Comparison of ENCODE assay signal across 1 cellular context in genomic region chr14:105414456-105415371, GRCh38.
TF ChIP-seq lines count a peak whose summit lies in the region.

No MANE protein-coding gene starts in this region.

TF ChIP-seq in HepG2, 621 proteins besides CTCF, POLR2A, EP300 and RAD21 (continued from another document and continues in another):
- TF ChIP-seq GZF1 (CRISPR knock-in tag; IDR thresholded peaks at IDR 0.05) (no peak), NFIC (IDR thresholded peaks at IDR 0.05; ENCODE audit: low read length) (no peak), ZFP36 (IDR thresholded peaks at IDR 0.05; ENCODE audit: borderline replicate concordance, low read depth, low read length, partially characterized antibody) (no peak), MLLT10 (CRISPR knock-in tag; IDR thresholded peaks at IDR 0.05) (no peak), ZNF746 (CRISPR knock-in tag; IDR thresholded peaks at IDR 0.05) (no peak), AGO2 (optimal IDR thresholded peaks at IDR 0.05; ENCODE audit: low read depth, low read length) (peak; percentile 63), ZNF460 (CRISPR knock-in tag; IDR thresholded peaks at IDR 0.05; ENCODE audit: borderline replicate concordance) (no peak), ZBTB39 (CRISPR knock-in tag; IDR thresholded peaks at IDR 0.05) (no peak), TEAD3 (CRISPR knock-in tag; optimal IDR thresholded peaks at IDR 0.05; ENCODE audit: borderline replicate concordance) (no peak), ZBTB10 (CRISPR knock-in tag; IDR thresholded peaks at IDR 0.05; ENCODE audit: borderline replicate concordance) (no peak), ZNF788 (CRISPR knock-in tag; IDR thresholded peaks at IDR 0.05; ENCODE audit: borderline replicate concordance) (peak; percentile 40; the same call in 1 of the 2 replicates), MAFF (IDR thresholded peaks at IDR 0.05; ENCODE audit: low read depth, low read length) (no peak), PHF8 (CRISPR knock-in tag; IDR thresholded peaks at IDR 0.05) (0 out of 2 replicates have a peak, but pooled peaks have one; percentile 30), AHDC1 (CRISPR knock-in tag; IDR thresholded peaks at IDR 0.05; ENCODE audit: borderline replicate concordance) (no peak), THAP11 (CRISPR knock-in tag; IDR thresholded peaks at IDR 0.05) (peak; percentile 96), ZNF574 (CRISPR knock-in tag; IDR thresholded peaks at IDR 0.05) (peak; percentile 70), PRMT3 (CRISPR knock-in tag; IDR thresholded peaks at IDR 0.05; ENCODE audit: borderline replicate concordance, low read depth) (no peak), ZNF24 (IDR thresholded peaks at IDR 0.05) (no peak), SOX5 (CRISPR knock-in tag; IDR thresholded peaks at IDR 0.05; ENCODE audit: borderline replicate concordance) (no peak), PTBP1 (IDR thresholded peaks at IDR 0.05; ENCODE audit: low read depth, low read length, poor library complexity, severe bottlenecking) (no peak), ARID3A (IDR thresholded peaks at IDR 0.05; ENCODE audit: low read depth, low read length) (no peak), SOX13 (IDR thresholded peaks at IDR 0.05) (no peak), SOX13 (CRISPR knock-in tag; conservative IDR thresholded peaks at IDR 0.05 in 1 of 2, IDR thresholded peaks at IDR 0.05 in 1 of 2) (no peak), DRAP1 (CRISPR knock-in tag; IDR thresholded peaks at IDR 0.05) (no peak), CHD2 (IDR thresholded peaks at IDR 0.05; ENCODE audit: low read depth, low read length) (no peak), TIGD3 (CRISPR knock-in tag; IDR thresholded peaks at IDR 0.05; ENCODE audit: borderline replicate concordance) (no peak), ZNF850 (CRISPR knock-in tag; conservative IDR thresholded peaks at IDR 0.05) (no peak), AHR (CRISPR knock-in tag; IDR thresholded peaks at IDR 0.05) (no peak)
- TF ChIP-seq, protein P1, sequence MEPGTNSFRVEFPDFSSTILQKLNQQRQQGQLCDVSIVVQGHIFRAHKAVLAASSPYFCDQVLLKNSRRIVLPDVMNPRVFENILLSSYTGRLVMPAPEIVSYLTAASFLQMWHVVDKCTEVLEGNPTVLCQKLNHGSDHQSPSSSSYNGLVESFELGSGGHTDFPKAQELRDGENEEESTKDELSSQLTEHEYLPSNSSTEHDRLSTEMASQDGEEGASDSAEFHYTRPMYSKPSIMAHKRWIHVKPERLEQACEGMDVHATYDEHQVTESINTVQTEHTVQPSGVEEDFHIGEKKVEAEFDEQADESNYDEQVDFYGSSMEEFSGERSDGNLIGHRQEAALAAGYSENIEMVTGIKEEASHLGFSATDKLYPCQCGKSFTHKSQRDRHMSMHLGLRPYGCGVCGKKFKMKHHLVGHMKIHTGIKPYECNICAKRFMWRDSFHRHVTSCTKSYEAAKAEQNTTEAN (CRISPR knock-in tag; conservative IDR thresholded peaks at IDR 0.05) = peak; percentile 34; the same call in 1 of the 2 replicates
- TF ChIP-seq, protein P2, sequence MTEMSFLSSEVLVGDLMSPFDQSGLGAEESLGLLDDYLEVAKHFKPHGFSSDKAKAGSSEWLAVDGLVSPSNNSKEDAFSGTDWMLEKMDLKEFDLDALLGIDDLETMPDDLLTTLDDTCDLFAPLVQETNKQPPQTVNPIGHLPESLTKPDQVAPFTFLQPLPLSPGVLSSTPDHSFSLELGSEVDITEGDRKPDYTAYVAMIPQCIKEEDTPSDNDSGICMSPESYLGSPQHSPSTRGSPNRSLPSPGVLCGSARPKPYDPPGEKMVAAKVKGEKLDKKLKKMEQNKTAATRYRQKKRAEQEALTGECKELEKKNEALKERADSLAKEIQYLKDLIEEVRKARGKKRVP (CRISPR knock-in tag; IDR thresholded peaks at IDR 0.05) = no peak
- TF ChIP-seq, protein P3, sequence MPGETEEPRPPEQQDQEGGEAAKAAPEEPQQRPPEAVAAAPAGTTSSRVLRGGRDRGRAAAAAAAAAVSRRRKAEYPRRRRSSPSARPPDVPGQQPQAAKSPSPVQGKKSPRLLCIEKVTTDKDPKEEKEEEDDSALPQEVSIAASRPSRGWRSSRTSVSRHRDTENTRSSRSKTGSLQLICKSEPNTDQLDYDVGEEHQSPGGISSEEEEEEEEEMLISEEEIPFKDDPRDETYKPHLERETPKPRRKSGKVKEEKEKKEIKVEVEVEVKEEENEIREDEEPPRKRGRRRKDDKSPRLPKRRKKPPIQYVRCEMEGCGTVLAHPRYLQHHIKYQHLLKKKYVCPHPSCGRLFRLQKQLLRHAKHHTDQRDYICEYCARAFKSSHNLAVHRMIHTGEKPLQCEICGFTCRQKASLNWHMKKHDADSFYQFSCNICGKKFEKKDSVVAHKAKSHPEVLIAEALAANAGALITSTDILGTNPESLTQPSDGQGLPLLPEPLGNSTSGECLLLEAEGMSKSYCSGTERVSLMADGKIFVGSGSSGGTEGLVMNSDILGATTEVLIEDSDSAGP (CRISPR knock-in tag; IDR thresholded peaks at IDR 0.05; ENCODE audit: borderline replicate concordance) = peak; percentile 50; the same call in 1 of the 2 replicates
- TF ChIP-seq, protein P4, sequence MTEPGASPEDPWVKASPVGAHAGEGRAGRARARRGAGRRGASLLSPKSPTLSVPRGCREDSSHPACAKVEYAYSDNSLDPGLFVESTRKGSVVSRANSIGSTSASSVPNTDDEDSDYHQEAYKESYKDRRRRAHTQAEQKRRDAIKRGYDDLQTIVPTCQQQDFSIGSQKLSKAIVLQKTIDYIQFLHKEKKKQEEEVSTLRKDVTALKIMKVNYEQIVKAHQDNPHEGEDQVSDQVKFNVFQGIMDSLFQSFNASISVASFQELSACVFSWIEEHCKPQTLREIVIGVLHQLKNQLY (CRISPR knock-in tag; IDR thresholded peaks at IDR 0.05) = no peak
